In genomic region chr2:144894612-144895300, GRCh38 we compare ENCODE assay signal across 1 cellular context.
TF ChIP-seq lines count a peak whose summit lies in the region.

No MANE protein-coding gene starts in this region.

TF ChIP-seq in GM23338, 12 proteins besides CTCF, POLR2A, EP300 and RAD21 (continued from another document):
- TF ChIP-seq ZNF462 (CRISPR knock-in tag; IDR thresholded peaks at IDR 0.05) (peak; percentile 81), STAT1 (IDR thresholded peaks at IDR 0.05; ENCODE audit: unreplicated experiment) (no peak)
